9 cellular contexts compared by ENCODE assay signal in genomic region chr4:119025916-119026661, GRCh38.
DNase-seq lines count a peak whose midpoint lies in the region; ATAC-seq, FAIRE-seq and TF ChIP-seq lines count a peak whose summit lies in the region.
"Had no signal": no experiment of that assay in that cellular context is flagged by ENCODE, and none has a peak within 500 bp of the region (broad histone marks: within the 10 kb centered on the region; RNA-seq: fewer than 3 reads in every experiment).

No MANE protein-coding gene starts in this region.

- no peaks in the 10 kb centered on the region for H3K9me1 ChIP-seq in keratinocyte (ENCODE audit: control insufficient read depth, extremely low read depth, insufficient read depth, low read length)

- H3K27ac ChIP-seq in ascending aorta (peak overlapping the region; percentile 95 to 96), keratinocyte (ENCODE audit: control insufficient read depth, insufficient read depth, low read length) (peak overlapping the region; percentile 96), stomach smooth muscle (ENCODE audit: low read length) (peak overlapping the region; percentile 97)

- no peaks in the 10 kb centered on the region for H4K20me1 ChIP-seq in keratinocyte (ENCODE audit: control insufficient read depth, extremely low read depth, insufficient read depth, low read length)

- H3K27me3 ChIP-seq in ascending aorta (no peaks in the 10 kb centered on the region), keratinocyte (ENCODE audit: control insufficient read depth, extremely low read depth, insufficient read depth, low read length) (no peaks in the 10 kb centered on the region), stomach smooth muscle (ENCODE audit: control insufficient read depth in 1 of 2, insufficient read depth in 2 of 2, low read length in 2 of 2) (no peaks in the 10 kb centered on the region)

- peak; percentile 76 for FAIRE-seq in keratinocyte (lab: Jason Lieb, UNC)

- H3K9ac ChIP-seq in keratinocyte (ENCODE audit: control insufficient read depth, extremely low read depth, insufficient read depth, low read length) (peak overlapping the region; percentile 74), stomach smooth muscle (ENCODE audit: low read length in 2 of 2) (peak overlapping the region; percentile 86 to 99)

- H3K36me3 ChIP-seq in ascending aorta (peaks cover 14 to 15% of the 10 kb centered on the region in 2 donors), keratinocyte (ENCODE audit: control insufficient read depth in 2 of 2, extremely low read depth in 1 of 2, insufficient read depth in 2 of 2, low read length in 2 of 2) (no peaks in the 10 kb centered on the region), stomach smooth muscle (ENCODE audit: control insufficient read depth in 2 of 2, insufficient read depth in 2 of 2, low read length in 2 of 2) (peaks cover 15 to 22% of the 10 kb centered on the region in 2 donors)

- H3K79me2 ChIP-seq in keratinocyte (ENCODE audit: control insufficient read depth, insufficient read depth, low read length): no peaks in the 10 kb centered on the region

- H3K4me1 ChIP-seq in ascending aorta (peaks cover 14 to 34% of the 10 kb centered on the region in 2 donors), keratinocyte (ENCODE audit: control insufficient read depth, extremely low read depth, insufficient read depth, low read length) (peaks cover 18% of the 10 kb centered on the region), stomach smooth muscle (ENCODE audit: control insufficient read depth, insufficient read depth, low read length) (peaks cover 24% of the 10 kb centered on the region)

- dilution Hi-C loops in keratinocyte (cut with MboI; ENCODE audit: extremely low pct_ligation_motif_present, low sequenced_read_pairs): no loop called here

- H3K9me3 ChIP-seq in ascending aorta (no peaks in the 10 kb centered on the region), keratinocyte (ENCODE audit: control insufficient read depth, low read depth, low read length) (no peaks in the 10 kb centered on the region), stomach smooth muscle (ENCODE audit: control insufficient read depth in 2 of 2, low read length in 2 of 2) (no peaks in the 10 kb centered on the region)

- peak overlapping the region; percentile 34 to 35 for H3K4me3 ChIP-seq in ascending aorta
- H3K4me3 ChIP-seq in keratinocyte (ENCODE audit: control insufficient read depth in 2 of 3, extremely low read depth in 1 of 3, insufficient read depth in 2 of 3, low read depth in 1 of 3, low read length in 3 of 3): peak overlapping the region in 2 of 3 experiments; percentile 50 to 55
- peak overlapping the region; percentile 84 to 92 for H3K4me3 ChIP-seq in stomach smooth muscle (ENCODE audit: low read length in 2 of 2)

- no peak for ATAC-seq in HG02973 (IDR thresholded peaks at IDR 0.05; ENCODE audit: unreplicated experiment)
- no peak for ATAC-seq in HG02759 (IDR thresholded peaks at IDR 0.05; ENCODE audit: unreplicated experiment)

- peak overlapping the region; percentile 91 for H3K4me2 ChIP-seq in keratinocyte (ENCODE audit: control insufficient read depth, extremely low read depth, insufficient read depth, low read depth, low read length)

- intact Hi-C loops in ascending aorta (cut with DNase I): loop anchor here (2.0 to 5.0 kb wide), 2 partner anchors 25 to 39 kb away; no protein-coding TSS in a partner anchor

- peak; percentile 33 for DNase-seq in HT-29 (ENCODE audit: low spot score)
- DNase-seq in ascending aorta (ENCODE audit: low spot score in 2 of 2): peak in 1 of 2 donors; percentile 87
- no peak for DNase-seq in keratinocyte (ENCODE audit: low read depth, low spot score)
- DNase-seq in ecto neural progenitor cell (ENCODE audit: low spot score): no peak
- no peak for DNase-seq in activated CD4-positive, alpha-beta T cell treated with anti-CD3 and anti-CD28 coated beads, Interleukin-2, amount 50 U/mL, for 4 hours
- DNase-seq: NCI-H1417 treated with DMSO at 0.1 percent for 48 hours had no signal

- H2AFZ ChIP-seq in keratinocyte (ENCODE audit: control insufficient read depth, low read length): peak overlapping the region; percentile 87

- no peak for TF ChIP-seq CTCF in ascending aorta (IDR thresholded peaks at IDR 0.05)
- no peak for TF ChIP-seq CTCF in keratinocyte (optimal IDR thresholded peaks at IDR 0.05 in 1 of 3, IDR thresholded peaks at IDR 0.05 in 1 of 3, conservative IDR thresholded peaks at IDR 0.05 in 1 of 3; ENCODE audit: extremely low read depth in 1 of 3, insufficient read depth in 2 of 3, low read length in 3 of 3)

Comparison
In these comparisons a context has a peak if more than half of its experiments do, and no peak if none do; other contexts are left out.
1. H3K4me3 ChIP-seq: peak in every context shown above with its lines; median percentile 88 in stomach smooth muscle; 52 in keratinocyte; 34 in ascending aorta.